In genomic region chr19:55005684-55006488, GRCh38 we compare ENCODE assay signal across 1 cellular context.
TF ChIP-seq lines count a peak whose summit lies in the region.

No MANE protein-coding gene starts in this region.

TF ChIP-seq in K562, 482 proteins besides CTCF, POLR2A, EP300 and RAD21 (continued from another document and continues in another):
- TF ChIP-seq TSHZ1 (CRISPR knock-in tag; IDR thresholded peaks at IDR 0.05) (no peak), TARDBP (IDR thresholded peaks at IDR 0.05) (peak; percentile 96; the same call in 1 of the 2 replicates), CXXC5 (CRISPR knock-in tag; IDR thresholded peaks at IDR 0.05) (peak; percentile 29; the same call in 1 of the 2 replicates), ZBTB40 (IDR thresholded peaks at IDR 0.05) (peak; percentile 100), ZBTB40 (CRISPR knock-in tag; IDR thresholded peaks at IDR 0.05) (no peak), FOSL1 (tag; conservative IDR thresholded peaks at IDR 0.05) (peak; percentile 78), ETV1 (tag; conservative IDR thresholded peaks at IDR 0.05; ENCODE audit: low read depth) (peak; percentile 99), SMAD1 (IDR thresholded peaks at IDR 0.05; ENCODE audit: low read depth, low read length, partially characterized antibody) (peak; percentile 71), MYNN (IDR thresholded peaks at IDR 0.05) (no peak), MYNN (CRISPR knock-in tag; IDR thresholded peaks at IDR 0.05) (no peak), ZNF609 (CRISPR knock-in tag; IDR thresholded peaks at IDR 0.05; ENCODE audit: borderline replicate concordance) (0 out of 2 replicates have a peak, but pooled peaks have one; percentile 45), NCOA6 (IDR thresholded peaks at IDR 0.05) (no peak), ARNT (IDR thresholded peaks at IDR 0.05) (peak; percentile 91 to 96), CBFA2T3 (IDR thresholded peaks at IDR 0.05) (peak; percentile 2; the same call in 1 of the 2 replicates), EGR1 (conservative IDR thresholded peaks at IDR 0.05) (no peak), PTBP1 (IDR thresholded peaks at IDR 0.05; ENCODE audit: low read depth, low read length) (no peak), ZNF830 (CRISPR knock-in tag; IDR thresholded peaks at IDR 0.05) (no peak), ZNF277 (CRISPR knock-in tag; IDR thresholded peaks at IDR 0.05; ENCODE audit: borderline replicate concordance) (no peak), ZNF431 (CRISPR knock-in tag; IDR thresholded peaks at IDR 0.05) (peak; percentile 78; the same call in 1 of the 2 replicates), SUPT5H (IDR thresholded peaks at IDR 0.05) (peak; percentile 98), ZKSCAN3 (CRISPR knock-in tag; IDR thresholded peaks at IDR 0.05) (no peak), HMBOX1 (IDR thresholded peaks at IDR 0.05) (no peak), SIRT6 (IDR thresholded peaks at IDR 0.05; ENCODE audit: low read depth, low read length) (no peak), CC2D1A (IDR thresholded peaks at IDR 0.05) (peak; percentile 94), HDAC1 (IDR thresholded peaks at IDR 0.05) (peak in 1 of 2 experiments; percentile 93; a peak in 2 of 4 replicates), MBD1 (CRISPR knock-in tag; IDR thresholded peaks at IDR 0.05) (peak; percentile 66; the same call in 1 of the 2 replicates), POLR2B (IDR thresholded peaks at IDR 0.05; ENCODE audit: low read depth, partially characterized antibody) (peak; percentile 98), C11orf30 (IDR thresholded peaks at IDR 0.05; ENCODE audit: low read depth) (peak; percentile 85), CHD4 (IDR thresholded peaks at IDR 0.05; ENCODE audit: insufficient read depth, insufficient replicate concordance, low read depth, low read length, poor library complexity, severe bottlenecking) (no peak), ZBTB12 (CRISPR knock-in tag; IDR thresholded peaks at IDR 0.05) (peak; percentile 90), PPARD (CRISPR knock-in tag; IDR thresholded peaks at IDR 0.05) (no peak), SMARCA4 (IDR thresholded peaks at IDR 0.05) (peak; percentile 73), ARID1B (IDR thresholded peaks at IDR 0.05) (peak; percentile 72), SNRNP70 (optimal IDR thresholded peaks at IDR 0.05; ENCODE audit: low read depth, low read length) (no peak), SP1 (CRISPR knock-in tag; IDR thresholded peaks at IDR 0.05) (peak; percentile 45; the same call in 1 of the 2 replicates), HES1 (IDR thresholded peaks at IDR 0.05; ENCODE audit: low read depth) (no peak), ELF2 (CRISPR knock-in tag; IDR thresholded peaks at IDR 0.05) (peak; percentile 90), PML (IDR thresholded peaks at IDR 0.05; ENCODE audit: low read length) (peak; percentile 74; the same call in 1 of the 2 replicates), LCOR (CRISPR knock-in tag; IDR thresholded peaks at IDR 0.05) (peak; percentile 51; the same call in 1 of the 2 replicates)
